1 cellular context compared by ENCODE assay signal in the genomic region with DNA sequence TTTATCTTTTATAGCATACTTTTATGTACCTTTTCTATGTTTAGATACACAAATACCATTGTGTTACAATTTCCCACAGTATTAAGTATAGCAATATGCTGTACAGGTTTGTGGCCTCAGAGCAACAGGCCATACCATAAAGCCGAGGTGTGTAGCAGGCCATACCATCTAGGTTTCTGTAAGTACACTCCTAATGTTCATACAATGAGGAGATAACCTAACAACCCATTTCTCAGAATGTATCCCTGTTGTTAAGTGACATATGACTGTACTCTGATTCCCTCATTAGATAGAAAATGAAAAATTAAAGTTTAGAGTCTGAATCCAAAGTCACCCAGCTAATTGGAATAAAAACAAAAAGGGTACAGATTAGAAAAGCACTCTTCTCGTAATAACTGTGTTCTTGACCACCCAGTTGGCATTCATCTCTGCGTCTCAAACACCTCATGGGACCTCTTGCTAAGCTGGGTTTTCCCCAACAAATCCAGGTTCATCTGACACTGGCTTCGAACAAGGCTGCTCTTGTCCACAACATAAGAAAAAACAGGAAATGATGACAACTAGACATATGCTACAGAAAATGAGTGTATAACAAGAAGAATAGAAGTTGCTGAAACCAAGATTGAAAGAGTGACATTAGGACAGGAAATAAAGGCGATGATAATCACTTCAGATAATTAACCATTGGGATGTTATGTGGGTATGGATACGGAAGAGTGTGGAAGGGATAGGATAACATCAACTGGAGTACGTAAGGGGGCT.
TF ChIP-seq lines count a peak whose summit lies in the region.

No MANE protein-coding gene starts in this region.

TF ChIP-seq in GM12878, 131 proteins besides CTCF, POLR2A, EP300 and RAD21 (continued from another document and continues in another):
- TF ChIP-seq IKZF2 (IDR thresholded peaks at IDR 0.05) (peak in 1 of 2 experiments; percentile 33; a peak in 2 of 4 replicates), MEF2A (IDR thresholded peaks at IDR 0.05; ENCODE audit: insufficient read depth, low read depth, low read length) (no peak), RB1 (IDR thresholded peaks at IDR 0.05; ENCODE audit: borderline replicate concordance) (no peak), SPI1 (IDR thresholded peaks at IDR 0.05; ENCODE audit: borderline replicate concordance, insufficient read depth, low read depth, low read length) (peak; percentile 52; the same call in 1 of the 2 replicates), PRDM15 (CRISPR knock-in tag; IDR thresholded peaks at IDR 0.05) (no peak), ZBTB11 (CRISPR knock-in tag; IDR thresholded peaks at IDR 0.05) (no peak), SUPT20H (IDR thresholded peaks at IDR 0.05; ENCODE audit: borderline replicate concordance, control insufficient read depth, low read depth, low read length) (no peak), KAT2A (conservative IDR thresholded peaks at IDR 0.05; ENCODE audit: control insufficient read depth, low read depth, low read length) (no peak), FOXM1 (IDR thresholded peaks at IDR 0.05; ENCODE audit: low read depth, low read length) (no peak), STAT3 (IDR thresholded peaks at IDR 0.05; ENCODE audit: low read depth, low read length) (no peak), RAD51 (IDR thresholded peaks at IDR 0.05) (no peak), HDAC2 (IDR thresholded peaks at IDR 0.05) (no peak), POLR2AphosphoS5 (IDR thresholded peaks at IDR 0.05; ENCODE audit: low read length) (0 out of 2 replicates have a peak, but pooled peaks have one; percentile 25), FOS (IDR thresholded peaks at IDR 0.05; ENCODE audit: borderline replicate concordance, extremely low read depth, insufficient read length) (no peak), TBL1XR1 (IDR thresholded peaks at IDR 0.05; ENCODE audit: low read depth, low read length) (no peak), SMAD1 (IDR thresholded peaks at IDR 0.05; ENCODE audit: low read depth, partially characterized antibody) (no peak), JUNB (IDR thresholded peaks at IDR 0.05) (no peak), ATF7 (IDR thresholded peaks at IDR 0.05; ENCODE audit: low read depth) (peak; percentile 55; the same call in 1 of the 2 replicates), ZBED1 (IDR thresholded peaks at IDR 0.05; ENCODE audit: borderline replicate concordance) (no peak), RELB (IDR thresholded peaks at IDR 0.05; ENCODE audit: low read depth) (no peak), WRNIP1 (IDR thresholded peaks at IDR 0.05; ENCODE audit: borderline replicate concordance, low read depth, low read length) (no peak), ETV6 (conservative IDR thresholded peaks at IDR 0.05 in 1 of 2, IDR thresholded peaks at IDR 0.05 in 1 of 2; ENCODE audit: borderline replicate concordance in 1 of 2, low read depth in 1 of 2) (no peak), PML (IDR thresholded peaks at IDR 0.05; ENCODE audit: low read length) (no peak), MTA2 (IDR thresholded peaks at IDR 0.05; ENCODE audit: low read depth) (0 out of 2 replicates have a peak, but pooled peaks have one; percentile 15), STAT1 (conservative IDR thresholded peaks at IDR 0.05) (no peak), ZNF24 (IDR thresholded peaks at IDR 0.05) (no peak), CHD2 (IDR thresholded peaks at IDR 0.05; ENCODE audit: borderline replicate concordance, low read depth, low read length) (no peak), TAF1 (IDR thresholded peaks at IDR 0.05; ENCODE audit: borderline replicate concordance, low read depth, low read length) (no peak), SMARCA5 (IDR thresholded peaks at IDR 0.05) (no peak), CBX5 (IDR thresholded peaks at IDR 0.05; ENCODE audit: low read depth) (no peak), TCF3 (IDR thresholded peaks at IDR 0.05; ENCODE audit: borderline replicate concordance, insufficient read depth, low read depth, low read length) (no peak)
- TF ChIP-seq, protein P1, sequence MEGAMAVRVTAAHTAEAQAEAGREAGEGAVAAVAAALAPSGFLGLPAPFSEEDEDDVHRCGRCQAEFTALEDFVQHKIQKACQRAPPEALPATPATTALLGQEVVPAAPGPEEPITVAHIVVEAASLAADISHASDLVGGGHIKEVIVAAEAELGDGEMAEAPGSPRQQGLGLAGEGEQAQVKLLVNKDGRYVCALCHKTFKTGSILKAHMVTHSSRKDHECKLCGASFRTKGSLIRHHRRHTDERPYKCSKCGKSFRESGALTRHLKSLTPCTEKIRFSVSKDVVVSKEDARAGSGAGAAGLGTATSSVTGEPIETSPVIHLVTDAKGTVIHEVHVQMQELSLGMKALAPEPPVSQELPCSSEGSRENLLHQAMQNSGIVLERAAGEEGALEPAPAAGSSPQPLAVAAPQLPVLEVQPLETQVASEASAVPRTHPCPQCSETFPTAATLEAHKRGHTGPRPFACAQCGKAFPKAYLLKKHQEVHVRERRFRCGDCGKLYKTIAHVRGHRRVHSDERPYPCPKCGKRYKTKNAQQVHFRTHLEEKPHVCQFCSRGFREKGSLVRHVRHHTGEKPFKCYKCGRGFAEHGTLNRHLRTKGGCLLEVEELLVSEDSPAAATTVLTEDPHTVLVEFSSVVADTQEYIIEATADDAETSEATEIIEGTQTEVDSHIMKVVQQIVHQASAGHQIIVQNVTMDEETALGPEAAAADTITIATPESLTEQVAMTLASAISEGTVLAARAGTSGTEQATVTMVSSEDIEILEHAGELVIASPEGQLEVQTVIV (IDR thresholded peaks at IDR 0.05; ENCODE audit: borderline replicate concordance, partially characterized antibody): no peak
- TF ChIP-seq, protein P2, sequence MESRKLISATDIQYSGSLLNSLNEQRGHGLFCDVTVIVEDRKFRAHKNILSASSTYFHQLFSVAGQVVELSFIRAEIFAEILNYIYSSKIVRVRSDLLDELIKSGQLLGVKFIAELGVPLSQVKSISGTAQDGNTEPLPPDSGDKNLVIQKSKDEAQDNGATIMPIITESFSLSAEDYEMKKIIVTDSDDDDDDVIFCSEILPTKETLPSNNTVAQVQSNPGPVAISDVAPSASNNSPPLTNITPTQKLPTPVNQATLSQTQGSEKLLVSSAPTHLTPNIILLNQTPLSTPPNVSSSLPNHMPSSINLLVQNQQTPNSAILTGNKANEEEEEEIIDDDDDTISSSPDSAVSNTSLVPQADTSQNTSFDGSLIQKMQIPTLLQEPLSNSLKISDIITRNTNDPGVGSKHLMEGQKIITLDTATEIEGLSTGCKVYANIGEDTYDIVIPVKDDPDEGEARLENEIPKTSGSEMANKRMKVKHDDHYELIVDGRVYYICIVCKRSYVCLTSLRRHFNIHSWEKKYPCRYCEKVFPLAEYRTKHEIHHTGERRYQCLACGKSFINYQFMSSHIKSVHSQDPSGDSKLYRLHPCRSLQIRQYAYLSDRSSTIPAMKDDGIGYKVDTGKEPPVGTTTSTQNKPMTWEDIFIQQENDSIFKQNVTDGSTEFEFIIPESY (IDR thresholded peaks at IDR 0.05): no peak
- TF ChIP-seq, protein P3, sequence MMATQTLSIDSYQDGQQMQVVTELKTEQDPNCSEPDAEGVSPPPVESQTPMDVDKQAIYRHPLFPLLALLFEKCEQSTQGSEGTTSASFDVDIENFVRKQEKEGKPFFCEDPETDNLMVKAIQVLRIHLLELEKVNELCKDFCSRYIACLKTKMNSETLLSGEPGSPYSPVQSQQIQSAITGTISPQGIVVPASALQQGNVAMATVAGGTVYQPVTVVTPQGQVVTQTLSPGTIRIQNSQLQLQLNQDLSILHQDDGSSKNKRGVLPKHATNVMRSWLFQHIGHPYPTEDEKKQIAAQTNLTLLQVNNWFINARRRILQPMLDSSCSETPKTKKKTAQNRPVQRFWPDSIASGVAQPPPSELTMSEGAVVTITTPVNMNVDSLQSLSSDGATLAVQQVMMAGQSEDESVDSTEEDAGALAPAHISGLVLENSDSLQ (IDR thresholded peaks at IDR 0.05): peak; percentile 60
- TF ChIP-seq, protein P4, sequence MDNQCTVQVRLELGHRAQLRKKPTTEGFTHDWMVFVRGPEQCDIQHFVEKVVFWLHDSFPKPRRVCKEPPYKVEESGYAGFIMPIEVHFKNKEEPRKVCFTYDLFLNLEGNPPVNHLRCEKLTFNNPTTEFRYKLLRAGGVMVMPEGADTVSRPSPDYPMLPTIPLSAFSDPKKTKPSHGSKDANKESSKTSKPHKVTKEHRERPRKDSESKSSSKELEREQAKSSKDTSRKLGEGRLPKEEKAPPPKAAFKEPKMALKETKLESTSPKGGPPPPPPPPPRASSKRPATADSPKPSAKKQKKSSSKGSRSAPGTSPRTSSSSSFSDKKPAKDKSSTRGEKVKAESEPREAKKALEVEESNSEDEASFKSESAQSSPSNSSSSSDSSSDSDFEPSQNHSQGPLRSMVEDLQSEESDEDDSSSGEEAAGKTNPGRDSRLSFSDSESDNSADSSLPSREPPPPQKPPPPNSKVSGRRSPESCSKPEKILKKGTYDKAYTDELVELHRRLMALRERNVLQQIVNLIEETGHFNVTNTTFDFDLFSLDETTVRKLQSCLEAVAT (IDR thresholded peaks at IDR 0.05): 0 out of 2 replicates have a peak, but pooled peaks have one; percentile 52
- TF ChIP-seq, protein P5, sequence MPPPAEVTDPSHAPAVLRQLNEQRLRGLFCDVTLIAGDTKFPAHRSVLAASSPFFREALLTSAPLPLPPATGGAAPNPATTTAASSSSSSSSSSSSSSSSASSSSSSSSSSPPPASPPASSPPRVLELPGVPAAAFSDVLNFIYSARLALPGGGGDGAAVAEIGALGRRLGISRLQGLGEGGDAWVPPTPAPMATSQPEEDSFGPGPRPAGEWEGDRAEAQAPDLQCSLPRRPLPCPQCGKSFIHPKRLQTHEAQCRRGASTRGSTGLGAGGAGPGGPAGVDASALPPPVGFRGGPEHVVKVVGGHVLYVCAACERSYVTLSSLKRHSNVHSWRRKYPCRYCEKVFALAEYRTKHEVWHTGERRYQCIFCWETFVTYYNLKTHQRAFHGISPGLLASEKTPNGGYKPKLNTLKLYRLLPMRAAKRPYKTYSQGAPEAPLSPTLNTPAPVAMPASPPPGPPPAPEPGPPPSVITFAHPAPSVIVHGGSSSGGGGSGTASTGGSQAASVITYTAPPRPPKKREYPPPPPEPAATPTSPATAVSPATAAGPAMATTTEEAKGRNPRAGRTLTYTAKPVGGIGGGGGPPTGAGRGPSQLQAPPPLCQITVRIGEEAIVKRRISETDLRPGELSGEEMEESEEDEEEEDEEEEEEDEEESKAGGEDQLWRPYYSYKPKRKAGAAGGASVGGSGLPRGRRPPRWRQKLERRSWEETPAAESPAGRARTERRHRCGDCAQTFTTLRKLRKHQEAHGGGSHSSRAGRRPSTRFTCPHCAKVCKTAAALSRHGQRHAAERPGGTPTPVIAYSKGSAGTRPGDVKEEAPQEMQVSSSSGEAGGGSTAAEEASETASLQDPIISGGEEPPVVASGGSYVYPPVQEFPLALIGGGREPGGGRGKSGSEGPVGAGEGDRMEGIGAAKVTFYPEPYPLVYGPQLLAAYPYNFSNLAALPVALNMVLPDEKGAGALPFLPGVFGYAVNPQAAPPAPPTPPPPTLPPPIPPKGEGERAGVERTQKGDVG (CRISPR knock-in tag; IDR thresholded peaks at IDR 0.05): no peak
